ENCODE assay signal across 8 cellular contexts in genomic region chr13:104571161-104571889, GRCh38.
DNase-seq lines count a peak whose midpoint lies in the region; ATAC-seq, FAIRE-seq and TF ChIP-seq lines count a peak whose summit lies in the region.

No MANE protein-coding gene starts in this region.

- peaks cover 2% of the 10 kb centered on the region for H3K27me3 Mint-ChIP-seq in nephron progenitor cell (ENCODE audit: low read depth, poor library complexity)

- H3K9me3 Mint-ChIP-seq in nephron progenitor cell, result no peaks in the 10 kb centered on the region

- no peak overlapping the region for H3K27ac Mint-ChIP-seq in nephron progenitor cell

- DNase-seq in COLO829 (ENCODE audit: low spot score), result peak; percentile 53
- peak; percentile 45 for DNase-seq in HTR-8/SVneo (ENCODE audit: insufficient read length, low spot score)
- DNase-seq in SHP77 (lab: John Stamatoyannopoulos, UW), result peak; percentile 79 to 81
- peak; percentile 27 for DNase-seq in fibroblast of gingiva (ENCODE audit: low read depth)
- DNase-seq in nephron progenitor cell, result peak; percentile 60

- TF ChIP-seq CTCF in nephron progenitor cell (IDR thresholded peaks at IDR 0.05), result peak; percentile 81

- no peak overlapping the region for H3K4me3 Mint-ChIP-seq in nephron progenitor cell

- no peaks in the 10 kb centered on the region for H3K36me3 Mint-ChIP-seq in nephron progenitor cell (ENCODE audit: low read depth)

- no peak for FAIRE-seq in HTR-8/SVneo (lab: Jason Lieb, UNC)

- peaks cover 7% of the 10 kb centered on the region for H3K4me1 Mint-ChIP-seq in nephron progenitor cell

- no peak for ATAC-seq in HG03460 (IDR thresholded peaks at IDR 0.05; ENCODE audit: unreplicated experiment)
- ATAC-seq in GM19452 (IDR thresholded peaks at IDR 0.05; ENCODE audit: unreplicated experiment), result no peak
- ATAC-seq in GM21515 (IDR thresholded peaks at IDR 0.05; ENCODE audit: unreplicated experiment), result no peak

Comparison
In these comparisons a context has a peak if more than half of its experiments do, and no peak if none do; other contexts are left out.
1. DNase-seq: peak in every context shown above with its lines; median percentile 80 in SHP77; 60 in nephron progenitor cell; 53 in COLO829; 45 in HTR-8/SVneo; 27 in fibroblast of gingiva.